ENCODE assay signal across 8 cellular contexts in genomic region chr6:20403766-20404640, GRCh38. TPM values are rescaled to one million over a fixed set of nuclear protein-coding genes. Genes with fewer than 3 reads are reported as not detected.
DNase-seq lines count a peak whose midpoint lies in the region; ATAC-seq and TF ChIP-seq lines count a peak whose summit lies in the region.

No MANE protein-coding gene starts in this region.

- H3K27ac ChIP-seq in OCI-LY1 (ENCODE audit: low read depth, low read length, poor library complexity, severe bottlenecking): peak overlapping the region; percentile 93
- H3K27ac ChIP-seq in esophagus muscularis mucosa (replicated peaks in 1 of 4): peak overlapping the region; percentile 74 to 90 (median 88)
- H3K27ac ChIP-seq in thoracic aorta: peak overlapping the region; percentile 86 to 95

- H2AFZ ChIP-seq in OCI-LY1 (ENCODE audit: low read length) (no peak overlapping the region), neuron (ENCODE audit: low read depth, low read length) (peak overlapping the region; percentile 48)

- TF ChIP-seq CTCF in OCI-LY1 (IDR thresholded peaks at IDR 0.05; ENCODE audit: low read length): no peak
- no peak for TF ChIP-seq CTCF in esophagus muscularis mucosa (IDR thresholded peaks at IDR 0.05)
- TF ChIP-seq CTCF in thoracic aorta (IDR thresholded peaks at IDR 0.05): no peak

- no peaks in the 10 kb centered on the region for H3K9me2 ChIP-seq in OCI-LY1 (ENCODE audit: low read depth, low read length)

- no peaks in the 10 kb centered on the region for H3F3A ChIP-seq in OCI-LY1 (ENCODE audit: insufficient read depth, low read length)

- 2% methylated on average over 29 of the region's 38 CpGs for WGBS in esophagus muscularis mucosa

- peak overlapping the region; percentile 74 for H3K4me3 ChIP-seq in OCI-LY1 (ENCODE audit: low read depth, low read length, poor library complexity, severe bottlenecking)
- peak overlapping the region; percentile 65 to 90 (median 88) for H3K4me3 ChIP-seq in esophagus muscularis mucosa
- peak overlapping the region; percentile 67 for H3K4me3 ChIP-seq in neuron (ENCODE audit: low read length)
- peak overlapping the region; percentile 98 for H3K4me3 ChIP-seq in thoracic aorta

- H3K9me3 ChIP-seq in OCI-LY1 (ENCODE audit: low read length) (no peaks in the 10 kb centered on the region), esophagus muscularis mucosa (no peaks in the 10 kb centered on the region), neuron (ENCODE audit: low read length) (no peaks in the 10 kb centered on the region), thoracic aorta (no peaks in the 10 kb centered on the region)

- H3K4me1 ChIP-seq in OCI-LY1 (ENCODE audit: insufficient read depth, low read length, severe bottlenecking) (peaks cover 44% of the 10 kb centered on the region), esophagus muscularis mucosa (peaks cover 0 to 31% (median 27%) of the 10 kb centered on the region in 4 donors), neuron (ENCODE audit: insufficient read depth, low read length) (peaks cover 14% of the 10 kb centered on the region), thoracic aorta (ENCODE audit: control insufficient read depth in 1 of 2, low read depth in 2 of 2) (peaks cover 6 to 7% of the 10 kb centered on the region in 2 donors)

- peak overlapping the region; percentile 92 for H3K9ac ChIP-seq in OCI-LY1 (ENCODE audit: low read length)

- TF ChIP-seq EP300 in esophagus muscularis mucosa (IDR thresholded peaks at IDR 0.05): no peak

- peak; percentile 1 for ATAC-seq in HG03066 (IDR thresholded peaks at IDR 0.05; ENCODE audit: low read depth, unreplicated experiment)
- ATAC-seq in thoracic aorta (ENCODE audit: insufficient number of reproducible peaks, low FRiP score, low read depth): no peak
- ATAC-seq in GM18858 (IDR thresholded peaks at IDR 0.05; ENCODE audit: unreplicated experiment): no peak

- peaks cover 40% of the 10 kb centered on the region for H3K79me2 ChIP-seq in OCI-LY1 (ENCODE audit: insufficient read depth, low read length)

- peaks cover 26% of the 10 kb centered on the region for H3K36me3 ChIP-seq in OCI-LY1 (ENCODE audit: insufficient read depth, low read length)
- H3K36me3 ChIP-seq in esophagus muscularis mucosa: no peaks in the 10 kb centered on the region
- H3K36me3 ChIP-seq in neuron (ENCODE audit: insufficient read depth, low read length): peaks cover 17% of the 10 kb centered on the region
- no peaks in the 10 kb centered on the region for H3K36me3 ChIP-seq in thoracic aorta

- TF ChIP-seq POLR2A in esophagus muscularis mucosa (IDR thresholded peaks at IDR 0.05; ENCODE audit: low read depth): no peak

- no peaks in the 10 kb centered on the region for H4K20me1 ChIP-seq in OCI-LY1 (ENCODE audit: insufficient read depth, low read length)

- intact Hi-C loops in esophagus muscularis mucosa (cut with DNase I): loop anchor here (5.0 to 10.0 kb wide), 4 partner anchors 112 to 309 kb away; partner anchors contain the start of gene MBOAT1

- DNase-seq in GF-D8 (lab: John Stamatoyannopoulos, UW) (peak; percentile 41), activated T-cell treated with anti-CD3 and anti-CD28 coated beads for 48 hours (ENCODE audit: low read depth) (peak; percentile 67), esophagus muscularis mucosa (ENCODE audit: extremely low spot score) (no peak), thoracic aorta (ENCODE audit: low spot score) (no peak)

- no peaks in the 10 kb centered on the region for H3K27me3 ChIP-seq in OCI-LY1 (ENCODE audit: insufficient read depth, low read length)
- H3K27me3 ChIP-seq in esophagus muscularis mucosa: no peaks in the 10 kb centered on the region
- no peaks in the 10 kb centered on the region for H3K27me3 ChIP-seq in neuron (ENCODE audit: insufficient read depth, low read length)
- no peaks in the 10 kb centered on the region for H3K27me3 ChIP-seq in thoracic aorta (replicated peaks; ENCODE audit: insufficient read depth)

- peak overlapping the region; percentile 91 for H3K4me2 ChIP-seq in OCI-LY1 (ENCODE audit: low read length)

RNA-seq across cellular contexts. Expression of gene E2F3, which starts 2.3 kb away (rescaled TPM):
- total RNA-seq in esophagus muscularis mucosa: 1 to 10 TPM; 2.9 to 5.6 (median 4.2) TPM
- 10 to 100 TPM in 1 of 2 donors, 1 to 10 TPM in 1; 6.5 to 12.4 TPM for total RNA-seq in thoracic aorta

Comparison
In these comparisons a context has a peak if more than half of its experiments do, and no peak if none do; other contexts are left out.
1. DNase-seq: peak in GF-D8 (single experiment) and activated T-cell treated with anti-CD3 and anti-CD28 coated beads for 48 hours (single experiment); none in esophagus muscularis mucosa (single experiment) and thoracic aorta (single experiment).
2. Peak in every context shown above with its lines, with median percentiles within 50 percentile points of each other: H3K27ac ChIP-seq and H3K4me3 ChIP-seq.